Comparison of ENCODE assay signal across 8 cellular contexts in genomic region chr6:26330835-26331808, GRCh38. TPM values are rescaled to one million over a fixed set of nuclear protein-coding genes. Genes with fewer than 3 reads are reported as not detected.
DNase-seq lines count a peak whose midpoint lies in the region; ATAC-seq, FAIRE-seq and TF ChIP-seq lines count a peak whose summit lies in the region.

No MANE protein-coding gene starts in this region.

- no peak overlapping the region for H2BK20ac ChIP-seq in H1 (ENCODE audit: low read length)

- no peak overlapping the region for H3K27ac ChIP-seq in H1 (ENCODE audit: low read depth, low read length)

- no peak overlapping the region for H4K8ac ChIP-seq in H1 (ENCODE audit: extremely low read depth, insufficient read depth, low read length)

- TF ChIP-seq POLR2A in GM12891 (IDR thresholded peaks at IDR 0.05; ENCODE audit: low read depth, low read length) (no peak), H1 (IDR thresholded peaks at IDR 0.05; ENCODE audit: control extremely low read depth in 1 of 2, low read depth in 2 of 2, low read length in 2 of 2) (no peak)

- H4K91ac ChIP-seq in H1 (replicated peaks; ENCODE audit: insufficient read length, low read length): no peak overlapping the region

- peak; percentile 69 for FAIRE-seq in GM12891 (lab: Jason Lieb, UNC)
- peak; percentile 42 for FAIRE-seq in H1 (lab: Jason Lieb, UNC)

- no peak overlapping the region for H2AK5ac ChIP-seq in H1 (ENCODE audit: low read depth, low read length)

- no peak for ATAC-seq in GM18511 (IDR thresholded peaks at IDR 0.05; ENCODE audit: unreplicated experiment)

- no peak overlapping the region for H3K18ac ChIP-seq in H1 (ENCODE audit: extremely low read depth, low read length)

- no peak overlapping the region for H4K5ac ChIP-seq in H1 (ENCODE audit: insufficient read length, low read depth, low read length)

- no peak for DNase-seq in GM12891 (ENCODE audit: insufficient read length, low spot score)
- DNase-seq in NCI-H1694 treated with DMSO at 0.1 percent for 48 hours (lab: John Stamatoyannopoulos, UW): peak; percentile 60
- DNase-seq in activated CD4-positive, CD25-positive, alpha-beta regulatory T cell treated with anti-CD3 and anti-CD28 coated beads, Interleukin-2, amount 50 U/mL, for 72 hours: peak; percentile 52
- DNase-seq in H1 (ENCODE audit: low read depth in 1 of 2, low spot score in 2 of 2): peak in 1 of 2 experiments; percentile 82
- DNase-seq in AG08395 (ENCODE audit: low spot score): no peak
- no peak for DNase-seq in midbrain (lab: John Stamatoyannopoulos, UW)

- H3K23ac ChIP-seq in H1 (ENCODE audit: insufficient read length): no peak overlapping the region

- no peaks in the 10 kb centered on the region for H4K20me1 ChIP-seq in H1 (replicated peaks in 1 of 2; ENCODE audit: control insufficient read depth in 1 of 2, insufficient read depth in 2 of 2, low read length in 2 of 2)

- H3K27me3 ChIP-seq in H1 (replicated peaks in 1 of 4; ENCODE audit: control insufficient read depth in 3 of 4, extremely low read depth in 1 of 4, insufficient read depth in 3 of 4, low read length in 3 of 4): peaks cover 0 to 10% (median 8%) of the 10 kb centered on the region in 4 experiments; a peak in 5 of 7 replicates
- H3K27me3 ChIP-seq in skeletal muscle satellite cell (ENCODE audit: control insufficient read depth, insufficient read depth, low read length): peaks cover 23% of the 10 kb centered on the region

- H3K9ac ChIP-seq in H1 (replicated peaks in 1 of 4; ENCODE audit: extremely low read depth in 1 of 4, low read depth in 3 of 4, low read length in 3 of 4) (no peak overlapping the region; a peak in 1 of 7 replicates), skeletal muscle satellite cell (ENCODE audit: low read depth, low read length) (no peak overlapping the region)

- no peak overlapping the region for H3K56ac ChIP-seq in H1 (replicated peaks; ENCODE audit: insufficient read length, low read depth, low read length)

- no peak for TF ChIP-seq CTCF in H1 (IDR thresholded peaks at IDR 0.05; ENCODE audit: control extremely low read depth in 1 of 3, insufficient read depth in 1 of 3, low read depth in 1 of 3, low read length in 3 of 3)

- no peaks in the 10 kb centered on the region for H3K36me3 ChIP-seq in H1 (ENCODE audit: control insufficient read depth in 2 of 4, insufficient read depth in 4 of 4, low read length in 3 of 4)
- H3K36me3 ChIP-seq in skeletal muscle satellite cell (ENCODE audit: insufficient read depth, low read length): no peaks in the 10 kb centered on the region

- peaks cover 13% of the 10 kb centered on the region for H3K23me2 ChIP-seq in H1 (ENCODE audit: low read depth, low read length)

- peak overlapping the region; percentile 79 to 93 for H3K4me2 ChIP-seq in H1 (ENCODE audit: insufficient read depth in 1 of 2, low read depth in 2 of 2, low read length in 2 of 2)
- H3K4me2 ChIP-seq in skeletal muscle satellite cell (ENCODE audit: low read length): peak overlapping the region; percentile 77

- no peak for TF ChIP-seq RAD21 in H1 (IDR thresholded peaks at IDR 0.05 in 1 of 2, conservative IDR thresholded peaks at IDR 0.05 in 1 of 2; ENCODE audit: low read depth in 2 of 2, low read length in 2 of 2)

- 2% methylated on average over 28 of the region's 28 CpGs; no CpG with 5 or more reads in 1 of the 2 experiments for WGBS in H1 (ENCODE audit: extremely low coverage in 1 of 2, insufficient coverage in 1 of 2, insufficient read length in 1 of 2, insufficient replicate concordance in 2 of 2, low coverage in 1 of 2, low lambda C conversion rate in 2 of 2, missing lambda C conversion rate in 1 of 2), 2 experiments

- no peak overlapping the region for H3K14ac ChIP-seq in H1 (ENCODE audit: insufficient read length)

- H2BK12ac ChIP-seq in H1 (ENCODE audit: low read depth, low read length): no peak overlapping the region

- no peak overlapping the region for H2BK5ac ChIP-seq in H1 (ENCODE audit: low read depth, low read length)

- CTCF ChIA-PET in H1 (lab: Charles Lee; ENCODE audit: partially characterized antibody): interaction anchor here (0.6 to 1.6 kb wide), 4 partner anchors 9 to 1182 kb away, joined by 4 read pairs; no protein-coding TSS in a partner anchor

- H3K79me1 ChIP-seq in H1 (ENCODE audit: low read depth, low read length): no peaks in the 10 kb centered on the region

- H3K4me1 ChIP-seq in H1 (replicated peaks in 1 of 4; ENCODE audit: control insufficient read depth in 3 of 4, insufficient read depth in 4 of 4, low read length in 3 of 4) (peaks cover 0 to 3% (median 0%) of the 10 kb centered on the region in 4 experiments; a peak in 2 of 7 replicates), skeletal muscle satellite cell (ENCODE audit: control insufficient read depth, insufficient read depth, low read length) (peaks cover 6% of the 10 kb centered on the region)

- no peak for TF ChIP-seq EP300 in H1 (IDR thresholded peaks at IDR 0.05; ENCODE audit: borderline replicate concordance in 1 of 2, low read depth in 2 of 2, low read length in 2 of 2)

- POLR2A ChIA-PET in H1 (lab: Charles Lee; ENCODE audit: partially characterized antibody): interaction anchor here (0.6 to 2.0 kb wide), 11 partner anchors 11 to 310 kb away, joined by 3 to 10 read pairs (median 4); partner anchors contain the start of gene HMGN4

- H3K4ac ChIP-seq in H1 (replicated peaks; ENCODE audit: insufficient read length, low read depth, low read length): no peak overlapping the region

- H3K79me2 ChIP-seq in H1 (ENCODE audit: control insufficient read depth in 1 of 2, insufficient read depth in 2 of 2, low read length in 2 of 2): no peaks in the 10 kb centered on the region

- H2BK15ac ChIP-seq in H1 (ENCODE audit: low read length): no peak overlapping the region

- no peak overlapping the region for H2BK120ac ChIP-seq in H1 (replicated peaks; ENCODE audit: low read depth, low read length)

- peak overlapping the region; percentile 72 to 91 (median 81) for H3K4me3 ChIP-seq in H1 (ENCODE audit: extremely low read depth in 1 of 4, insufficient read depth in 2 of 4, low read depth in 3 of 4, low read length in 4 of 4)
- peak overlapping the region; percentile 62 for H3K4me3 ChIP-seq in skeletal muscle satellite cell (ENCODE audit: low read length)

- H3K9me3 ChIP-seq in H1 (ENCODE audit: insufficient read depth in 2 of 2, low read depth in 1 of 2, low read length in 1 of 2) (no peaks in the 10 kb centered on the region), skeletal muscle satellite cell (replicated peaks; ENCODE audit: low read length) (no peaks in the 10 kb centered on the region)

- peak overlapping the region; percentile 96 for H2AFZ ChIP-seq in H1 (ENCODE audit: low read length)

TF ChIP-seq in GM12891, 5 proteins besides CTCF, POLR2A, EP300 and RAD21:
- TF ChIP-seq SPI1 (IDR thresholded peaks at IDR 0.05; ENCODE audit: low read depth, low read length) (no peak), PAX5 (IDR thresholded peaks at IDR 0.05; ENCODE audit: insufficient read depth, low read length, severe bottlenecking) (no peak), TAF1 (IDR thresholded peaks at IDR 0.05; ENCODE audit: low read depth, low read length) (no peak), POLR2AphosphoS5 (IDR thresholded peaks at IDR 0.05; ENCODE audit: low read depth, low read length) (no peak), POU2F2 (IDR thresholded peaks at IDR 0.05; ENCODE audit: low read depth, low read length) (no peak)

TF ChIP-seq in H1, 55 proteins besides CTCF, POLR2A, EP300 and RAD21 (continues in another document):
- TF ChIP-seq, protein P1, sequence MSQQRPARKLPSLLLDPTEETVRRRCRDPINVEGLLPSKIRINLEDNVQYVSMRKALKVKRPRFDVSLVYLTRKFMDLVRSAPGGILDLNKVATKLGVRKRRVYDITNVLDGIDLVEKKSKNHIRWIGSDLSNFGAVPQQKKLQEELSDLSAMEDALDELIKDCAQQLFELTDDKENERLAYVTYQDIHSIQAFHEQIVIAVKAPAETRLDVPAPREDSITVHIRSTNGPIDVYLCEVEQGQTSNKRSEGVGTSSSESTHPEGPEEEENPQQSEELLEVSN (IDR thresholded peaks at IDR 0.05): no peak
- no peak for TF ChIP-seq CHD2 (IDR thresholded peaks at IDR 0.05; ENCODE audit: low read length)
- TF ChIP-seq RXRA (IDR thresholded peaks at IDR 0.05; ENCODE audit: insufficient read depth, low read depth, low read length): no peak
- TF ChIP-seq NRF1 (IDR thresholded peaks at IDR 0.05; ENCODE audit: low read depth, low read length): peak; percentile 23; the same call in 1 of the 2 replicates
- 0 out of 2 replicates have a peak, but pooled peaks have one; percentile 24 for TF ChIP-seq CREB1 (IDR thresholded peaks at IDR 0.05)
- TF ChIP-seq SIN3A (conservative IDR thresholded peaks at IDR 0.05 in 1 of 2, IDR thresholded peaks at IDR 0.05 in 1 of 2; ENCODE audit: low read depth in 1 of 2, low read length in 2 of 2): peak in 1 of 2 experiments; percentile 72; a peak in 2 of 4 replicates
- TF ChIP-seq FOSL1 (IDR thresholded peaks at IDR 0.05; ENCODE audit: insufficient read depth, low read depth, low read length): no peak
- TF ChIP-seq TEAD4 (IDR thresholded peaks at IDR 0.05; ENCODE audit: low read depth, low read length): peak; percentile 73; the same call in 1 of the 2 replicates
- TF ChIP-seq ZNF274 (IDR thresholded peaks at IDR 0.05; ENCODE audit: borderline replicate concordance, extremely low read depth, low read length): no peak

RNA-seq across cellular contexts. Expression of gene BTN3A2, which starts 33.9 kb away (rescaled TPM):
- polyA plus RNA-seq in GM12891 (2012; ENCODE audit: low read depth, missing spikeins): 22.4 TPM
- total RNA-seq in H1 (2021; fragmentation: NEBNext Ultra II Directional; extraction: Animal tissue kit (Norgen Biotek cat#: 25700)): 5.5 and 5.6 TPM in 2 replicates
- polyA plus RNA-seq in H1 (2011; rRNA removed): 3.4 and 5.3 TPM in 2 replicates
- 5.5 TPM for polyA plus RNA-seq in H1 (2011; cell fraction: cytosol; rRNA removed)
- 11.3 TPM for polyA plus RNA-seq in H1 (2011; cell fraction: nucleus; rRNA removed)
- polyA plus RNA-seq in H1 (2012, experiment 1 of 2): 5.5 to 11.8 TPM (median 7.3 TPM) in 4 replicates
- 1.1 TPM for polyA plus RNA-seq in H1 (2012, experiment 2 of 2)
- 5.9 TPM for polyA plus RNA-seq in H1 (2013, experiment 1 of 2)
- 5.8 TPM for polyA plus RNA-seq in H1 (2013, experiment 2 of 2)
- 11.7 and 14.0 TPM in 2 replicates for polyA minus RNA-seq in H1 (2011; rRNA and poly(A)+ RNA removed)
- 2.0 TPM for polyA minus RNA-seq in H1 (2011; cell fraction: cytosol; rRNA and poly(A)+ RNA removed)
- 9.5 TPM for polyA minus RNA-seq in H1 (2011; cell fraction: nucleus; rRNA and poly(A)+ RNA removed)
- 14.2 and 14.4 TPM in 2 replicates for total RNA-seq in skeletal muscle satellite cell (2012; rRNA removed)

RNA-seq across cellular contexts. Expression of gene BTN2A2, which starts 51.8 kb away (rescaled TPM):
- polyA plus RNA-seq in GM12891 (2012; ENCODE audit: low read depth, missing spikeins): 21.7 TPM
- 16.0 and 20.2 TPM in 2 replicates for total RNA-seq in H1 (2021; fragmentation: NEBNext Ultra II Directional; extraction: Animal tissue kit (Norgen Biotek cat#: 25700))
- 12.2 and 14.9 TPM in 2 replicates for polyA plus RNA-seq in H1 (2011; rRNA removed)
- 18.5 TPM for polyA plus RNA-seq in H1 (2011; cell fraction: cytosol; rRNA removed)
- polyA plus RNA-seq in H1 (2011; cell fraction: nucleus; rRNA removed): 36.1 TPM
- polyA plus RNA-seq in H1 (2012, experiment 1 of 2): 16.0 to 20.3 TPM (median 16.8 TPM) in 4 replicates
- polyA plus RNA-seq in H1 (2012, experiment 2 of 2): 7.9 TPM
- polyA plus RNA-seq in H1 (2013, experiment 1 of 2): 20.6 TPM
- polyA plus RNA-seq in H1 (2013, experiment 2 of 2): 20.3 TPM
- polyA minus RNA-seq in H1 (2011; rRNA and poly(A)+ RNA removed): 33.1 TPM in 2 replicates
- polyA minus RNA-seq in H1 (2011; cell fraction: cytosol; rRNA and poly(A)+ RNA removed): 13.3 TPM
- 44.5 TPM for polyA minus RNA-seq in H1 (2011; cell fraction: nucleus; rRNA and poly(A)+ RNA removed)
- total RNA-seq in skeletal muscle satellite cell (2012; rRNA removed): 4.6 and 5.7 TPM in 2 replicates

Comparison
In these comparisons a context has a peak if more than half of its experiments do, and no peak if none do; other contexts are left out.
1. DNase-seq: peak in NCI-H1694 treated with DMSO at 0.1 percent for 48 hours (single experiment) and activated CD4-positive, CD25-positive, alpha-beta regulatory T cell treated with anti-CD3 and anti-CD28 coated beads, Interleukin-2, amount 50 U/mL, for 72 hours (single experiment); none in GM12891 (single experiment), AG08395 (single experiment) and midbrain (single experiment).